21 cellular contexts compared by ENCODE assay signal in the genomic region with DNA sequence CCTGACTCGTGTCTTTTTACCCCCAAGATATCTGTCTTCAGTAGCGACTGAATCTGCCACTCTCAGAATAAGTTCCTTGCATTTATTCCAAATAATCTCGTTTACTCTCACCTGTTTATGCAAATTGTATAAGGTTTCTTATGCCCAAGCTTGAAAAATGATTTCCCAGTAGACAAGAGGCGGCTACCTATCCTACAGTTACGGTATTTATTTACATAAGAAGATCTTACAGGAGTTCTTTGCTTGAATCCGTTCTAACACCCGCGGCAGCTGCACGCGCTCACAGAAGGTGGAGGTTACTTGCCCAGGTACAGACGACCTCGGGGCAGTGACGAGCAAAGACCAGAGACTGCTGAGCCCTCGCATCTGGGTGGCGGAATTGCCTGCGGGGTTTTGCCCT.
DNase-seq lines count a peak whose midpoint lies in the region; ATAC-seq and TF ChIP-seq lines count a peak whose summit lies in the region.
"Had no signal": no experiment of that assay in that cellular context is flagged by ENCODE, and none has a peak within 500 bp of the region (broad histone marks: within the 10 kb centered on the region; RNA-seq: fewer than 3 reads in every experiment).

No MANE protein-coding gene starts in this region.

- peaks cover 63 to 92% (median 78%) of the 10 kb centered on the region in 10 experiments for H3K4me1 ChIP-seq in BLaER1 treated with 17β-estradiol and CSF1 and Interleukin-3, amounts not matched to agents 10 nM and 100 nM
- H3K4me1 ChIP-seq in Caco-2 (peaks cover 16% of the 10 kb centered on the region; the same call in 1 of the 2 replicates), mesodermal cell (ENCODE audit: control insufficient read depth, insufficient read depth, low read length, poor library complexity, severe bottlenecking) (peaks cover 18% of the 10 kb centered on the region)

- no peaks in the 10 kb centered on the region for H3K9me3 ChIP-seq in BLaER1 treated with 17β-estradiol and CSF1 and Interleukin-3, amounts not matched to agents 10 nM and 100 nM (replicated peaks in 1 of 11)
- H3K9me3 ChIP-seq in Caco-2 = no peaks in the 10 kb centered on the region
- H3K9me3 ChIP-seq in T-helper 17 cell (ENCODE audit: control insufficient read depth, low read length, poor library complexity, severe bottlenecking) = no peaks in the 10 kb centered on the region
- no peaks in the 10 kb centered on the region for H3K9me3 ChIP-seq in mesodermal cell (ENCODE audit: control insufficient read depth, low read length)
- H3K9me3 ChIP-seq: prostate gland had no signal

- 0 out of 22 replicates have a peak overlapping the region, but pooled peaks of 1 of the 11 experiments have one; percentile 2 for H3K9ac ChIP-seq in BLaER1 treated with 17β-estradiol and CSF1 and Interleukin-3, amounts not matched to agents 10 nM and 100 nM

- intact Hi-C loops in Caco-2 (cut with micrococcal nuclease; ENCODE audit: unreplicated experiment) = no loop called here
- intact Hi-C loops in left cardiac atrium (cut with DNase I) = loop anchor here in 1 of 2 donors (10.0 kb wide), 1 partner anchor 73 kb away; no protein-coding TSS in a partner anchor

- CTCF ChIA-PET in Caco-2 (lab: Charles Lee) = no interaction called here

- H3K36me3 Mint-ChIP-seq in Caco-2 (ENCODE audit: insufficient read depth, unreplicated experiment) = peaks cover 37% of the 10 kb centered on the region
- H3K36me3 Mint-ChIP-seq in T-helper 17 cell (ENCODE audit: low read depth) = peaks cover 5% of the 10 kb centered on the region

- H3K27me3 ChIP-seq in BLaER1 treated with 17β-estradiol and CSF1 and Interleukin-3, amounts not matched to agents 10 nM and 100 nM = peaks cover 0 to 9% (median 0%) of the 10 kb centered on the region in 11 experiments; a peak in 1 of 22 replicates
- H3K27me3 ChIP-seq in Caco-2 (replicated peaks; ENCODE audit: control insufficient read depth, insufficient read depth, low read length) = no peaks in the 10 kb centered on the region

- peak overlapping the region in 9 of 11 experiments; percentile 43 to 77 (median 58); a peak in 14 of 22 replicates for H3K4me2 ChIP-seq in BLaER1 treated with 17β-estradiol and CSF1 and Interleukin-3, amounts not matched to agents 10 nM and 100 nM

- no peak for TF ChIP-seq CTCF in Caco-2 (IDR thresholded peaks at IDR 0.05; ENCODE audit: insufficient read depth in 1 of 2, low read depth in 1 of 2, low read length in 1 of 2, severe bottlenecking in 1 of 2, unreplicated experiment in 1 of 2)

- WGBS in mesodermal cell (ENCODE audit: insufficient coverage in 2 of 2), 2 experiments = 93 to 95% methylated on average over 13 to 16 of the region's 16 CpGs

- no peak overlapping the region for H3K4me3 ChIP-seq in BLaER1 treated with 17β-estradiol and CSF1 and Interleukin-3, amounts not matched to agents 10 nM and 100 nM
- H3K4me3 ChIP-seq in Caco-2 (ENCODE audit: low read depth, low read length) = no peak overlapping the region
- no peak overlapping the region for H3K4me3 ChIP-seq in mesodermal cell (ENCODE audit: extremely low read depth, insufficient read depth, low read length, poor library complexity, severe bottlenecking)
- H3K4me3 ChIP-seq: prostate gland had no signal

- H3K4me1 Mint-ChIP-seq in Caco-2 (ENCODE audit: low read depth, unreplicated experiment) (no peaks in the 10 kb centered on the region), T-helper 17 cell (peaks cover 10% of the 10 kb centered on the region)

- BruUV-seq in Caco-2 (replicated peaks; lab: Mats Ljungman, UMichigan) = TSS peak; percentile 59

- H3K4me3 Mint-ChIP-seq in Caco-2 (ENCODE audit: unreplicated experiment) (no peak overlapping the region), T-helper 17 cell (peak overlapping the region; percentile 15)
- H3K4me3 Mint-ChIP-seq: activated CD4-positive, alpha-beta T cell treated with anti-CD3 and anti-CD28 coated beads for 36 hours; activated CD8-positive, alpha-beta memory T cell treated with anti-CD3 and anti-CD28 coated beads, Interleukin-2, amount 10 ng/mL, durations not matched to agents 7 days and 5 days had no signal

- ATAC-seq in T-helper 17 cell (no peak), GM18867 (IDR thresholded peaks at IDR 0.05; ENCODE audit: unreplicated experiment) (no peak), GM19023 (IDR thresholded peaks at IDR 0.05; ENCODE audit: unreplicated experiment) (no peak), left cardiac atrium (no peak)
- ATAC-seq: activated CD4-positive, alpha-beta T cell treated with anti-CD3 and anti-CD28 coated beads for 36 hours; activated CD8-positive, alpha-beta memory T cell treated with anti-CD3 and anti-CD28 coated beads, Interleukin-2, amount 10 ng/mL, durations not matched to agents 7 days and 5 days had no signal

- H3K27ac ChIP-seq in BLaER1 treated with 17β-estradiol and CSF1 and Interleukin-3, amounts not matched to agents 10 nM and 100 nM = no peak overlapping the region
- peak overlapping the region; percentile 29 for H3K27ac ChIP-seq in mesodermal cell (ENCODE audit: low read depth, low read length, severe bottlenecking)
- H3K27ac ChIP-seq: prostate gland had no signal

- no peaks in the 10 kb centered on the region for H3K9me3 Mint-ChIP-seq in Caco-2 (ENCODE audit: unreplicated experiment)
- H3K9me3 Mint-ChIP-seq: neural crest cell had no signal

- no peaks in the 10 kb centered on the region for H3K27me3 Mint-ChIP-seq in Caco-2 (ENCODE audit: insufficient read depth, unreplicated experiment)
- no peaks in the 10 kb centered on the region for H3K27me3 Mint-ChIP-seq in T-helper 17 cell
- H3K27me3 Mint-ChIP-seq: activated CD4-positive, alpha-beta T cell treated with anti-CD3 and anti-CD28 coated beads for 36 hours; activated CD8-positive, alpha-beta memory T cell treated with anti-CD3 and anti-CD28 coated beads, Interleukin-2, amount 10 ng/mL, durations not matched to agents 7 days and 5 days had no signal

- peaks cover 49 to 95% (median 79%) of the 10 kb centered on the region in 11 experiments for H4K20me1 ChIP-seq in BLaER1 treated with 17β-estradiol and CSF1 and Interleukin-3, amounts not matched to agents 10 nM and 100 nM

- POLR2A ChIA-PET in Caco-2 (lab: Charles Lee) = no interaction called here

- no peak for DNase-seq in Caco-2
- no peak for DNase-seq in T-helper 17 cell
- DNase-seq in left cardiac atrium = no peak
- DNase-seq: activated CD4-positive, alpha-beta T cell treated with anti-CD3 and anti-CD28 coated beads for 36 hours; activated CD8-positive, alpha-beta memory T cell treated with anti-CD3 and anti-CD28 coated beads, Interleukin-2, amount 10 ng/mL, durations not matched to agents 7 days and 5 days; amygdala; dermis blood vessel endothelial cell; foreskin melanocyte; kidney; NCI-H2107; NCI-H774; SHP77 treated with DMSO at 0.1 percent for 48 hours; stimulated activated CD4-positive, alpha-beta T cell treated with anti-CD3 and anti-CD28 coated beads, Interleukin-1b, Interleukin-23, amount 100 ng/mL, for 48 hours; stimulated activated naive CD4-positive, alpha-beta T cell treated with Interleukin-2 at 50 U/mL for 16 hours; trophoblast cell had no signal

- no peak overlapping the region for H3K27ac Mint-ChIP-seq in Caco-2 (ENCODE audit: unreplicated experiment)
- H3K27ac Mint-ChIP-seq in T-helper 17 cell = peak overlapping the region; percentile 81
- H3K27ac Mint-ChIP-seq: activated CD4-positive, alpha-beta T cell treated with anti-CD3 and anti-CD28 coated beads for 36 hours; activated CD8-positive, alpha-beta memory T cell treated with anti-CD3 and anti-CD28 coated beads, Interleukin-2, amount 10 ng/mL, durations not matched to agents 7 days and 5 days had no signal

- peaks cover 34 to 74% (median 63%) of the 10 kb centered on the region in 11 experiments for H3K36me3 ChIP-seq in BLaER1 treated with 17β-estradiol and CSF1 and Interleukin-3, amounts not matched to agents 10 nM and 100 nM
- H3K36me3 ChIP-seq in Caco-2 (ENCODE audit: control insufficient read depth, insufficient read depth, low read length) (no peaks in the 10 kb centered on the region), mesodermal cell (ENCODE audit: control insufficient read depth, insufficient read depth, low read length) (peaks cover 65% of the 10 kb centered on the region)
